ENCODE assay signal across 8 cellular contexts in the genomic region with DNA sequence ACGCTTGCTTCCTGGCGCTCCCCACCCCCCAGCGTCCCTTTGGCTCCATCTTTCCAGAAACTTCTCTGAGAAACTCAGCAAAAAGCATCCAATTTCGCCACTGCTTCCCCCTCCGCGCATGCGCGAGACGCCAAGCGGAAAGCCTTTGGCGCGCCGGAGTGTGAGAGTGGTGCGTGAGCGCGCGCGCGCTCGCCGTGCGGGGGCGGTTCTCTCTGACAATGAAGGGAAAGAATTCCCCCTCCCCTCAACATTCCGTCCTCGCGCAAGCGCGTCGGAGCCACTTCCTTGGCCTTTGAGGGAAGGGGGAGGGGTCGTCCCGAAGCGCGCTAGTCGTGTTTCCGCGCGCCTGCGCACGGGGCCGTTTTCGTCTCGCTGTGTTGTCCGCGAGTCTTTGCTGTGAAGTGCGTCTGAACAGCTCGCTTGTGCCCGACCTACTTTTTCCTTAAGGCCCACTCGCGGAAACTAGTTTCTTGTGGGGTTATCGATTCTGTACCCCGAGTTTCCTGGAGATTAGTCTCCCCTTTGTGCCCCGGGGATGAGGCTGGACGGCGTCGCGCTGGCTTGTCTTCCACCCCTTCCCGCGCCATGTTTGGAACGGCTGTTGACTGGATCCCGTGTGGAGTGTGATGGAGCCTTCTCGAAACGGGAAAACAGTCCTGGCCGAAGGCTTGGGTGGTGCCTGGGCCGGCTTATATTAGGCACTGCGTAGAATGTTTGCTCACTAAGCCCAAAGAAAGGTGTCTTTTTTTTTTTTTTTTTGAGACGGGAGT. TPM values are rescaled to one million over a fixed set of nuclear protein-coding genes. Genes with fewer than 3 reads are reported as not detected.
DNase-seq lines count a peak whose midpoint lies in the region; ATAC-seq, FAIRE-seq and TF ChIP-seq lines count a peak whose summit lies in the region.

No MANE protein-coding gene starts in this region.

- DNase-seq in CD8-positive, alpha-beta T cell, result peak; percentile 96 to 100 (median 98)
- DNase-seq in GM20000 (ENCODE audit: low spot score) (peak; percentile 93), HTR-8/SVneo (ENCODE audit: insufficient read length, low spot score) (peak; percentile 93), NOMO-1 (lab: John Stamatoyannopoulos, UW; ENCODE audit: unreplicated experiment in 2 of 2) (peak; percentile 98 to 99), lung microvascular endothelial cell (ENCODE audit: low read depth in 2 of 2) (peak; percentile 99 to 100)
- DNase-seq in activated CD8-positive, alpha-beta memory T cell treated with anti-CD3 and anti-CD28 coated beads for 48 hours (ENCODE audit: low read depth in 2 of 3, low spot score in 2 of 3), result peak; percentile 98
- peak; percentile 98 to 99 (median 98) for DNase-seq in effector memory CD4-positive, alpha-beta T cell
- DNase-seq in stimulated activated CD4-positive, alpha-beta T cell treated with anti-CD3 and anti-CD28 coated beads, TNF-alpha, amount 100 ng/mL, for 24 hours (ENCODE audit: low read depth in 3 of 3), result peak; percentile 98 to 100 (median 99)

- POLR2A ChIA-PET in CD8-positive, alpha-beta T cell (lab: Charles Lee), result interaction anchor here (1.1 to 8.6 kb wide), 5 partner anchors 12 to 141 kb away, joined by 3 to 235 read pairs (median 4); partner anchors contain the start of gene SPEN

- peak overlapping the region; percentile 83 for H3K27ac ChIP-seq in CD8-positive, alpha-beta T cell (ENCODE audit: low read depth, low read length)
- H3K27ac ChIP-seq in effector memory CD4-positive, alpha-beta T cell (ENCODE audit: insufficient read depth, low read length, poor library complexity, severe bottlenecking), result peak overlapping the region; percentile 99

- H3K9me3 Mint-ChIP-seq in CD8-positive, alpha-beta T cell, result no peaks in the 10 kb centered on the region

- peak; percentile 88 for FAIRE-seq in HTR-8/SVneo (lab: Jason Lieb, UNC)

- H3K4me3 Mint-ChIP-seq in CD8-positive, alpha-beta T cell, result peak overlapping the region; percentile 96

- peaks cover 20% of the 10 kb centered on the region for H3K4me1 ChIP-seq in CD8-positive, alpha-beta T cell (ENCODE audit: insufficient read depth, low read length)
- H3K4me1 ChIP-seq in effector memory CD4-positive, alpha-beta T cell (ENCODE audit: control insufficient read depth, insufficient read depth, low read length, poor library complexity, severe bottlenecking), result peaks cover 3% of the 10 kb centered on the region

- H3K27me3 ChIP-seq in CD8-positive, alpha-beta T cell (ENCODE audit: insufficient read depth, low read length), result no peaks in the 10 kb centered on the region
- no peaks in the 10 kb centered on the region for H3K27me3 ChIP-seq in effector memory CD4-positive, alpha-beta T cell (replicated peaks; ENCODE audit: control insufficient read depth, insufficient read depth, low read length, poor library complexity, severe bottlenecking)

- peaks cover 13% of the 10 kb centered on the region for H3K36me3 Mint-ChIP-seq in CD8-positive, alpha-beta T cell

- no peaks in the 10 kb centered on the region for H3K36me3 ChIP-seq in CD8-positive, alpha-beta T cell (ENCODE audit: insufficient read depth, low read length)
- no peaks in the 10 kb centered on the region for H3K36me3 ChIP-seq in effector memory CD4-positive, alpha-beta T cell (ENCODE audit: control insufficient read depth, insufficient read depth, low read length)

- H3K4me3 ChIP-seq in CD8-positive, alpha-beta T cell (ENCODE audit: low read depth, low read length), result peak overlapping the region; percentile 83
- peak overlapping the region; percentile 92 for H3K4me3 ChIP-seq in effector memory CD4-positive, alpha-beta T cell (ENCODE audit: insufficient read depth, low read depth, low read length, poor library complexity, severe bottlenecking)

- intact Hi-C loops in CD8-positive, alpha-beta T cell (cut with DNase I, micrococcal nuclease), result loop anchor here (1.0 to 10.0 kb wide), 6 partner anchors 11 to 1069 kb away; partner anchors contain the start of genes DDI2 (in 1 of the 2), FBXO42 (in 1 of the 2), SPEN (in 1 of the 2) and SZRD1 (in 1 of the 2)

- peak; percentile 62 for ATAC-seq in CD8-positive, alpha-beta T cell

- no peak for TF ChIP-seq CTCF in CD8-positive, alpha-beta T cell (IDR thresholded peaks at IDR 0.05)
- no peak for TF ChIP-seq CTCF in GM20000 (IDR thresholded peaks at IDR 0.05; ENCODE audit: extremely low read depth, missing control alignments)

- H3K4me1 Mint-ChIP-seq in CD8-positive, alpha-beta T cell (ENCODE audit: low read depth), result peaks cover 23% of the 10 kb centered on the region

- H3K27me3 Mint-ChIP-seq in CD8-positive, alpha-beta T cell (ENCODE audit: low read depth), result no peaks in the 10 kb centered on the region

- CTCF ChIA-PET in CD8-positive, alpha-beta T cell (lab: Charles Lee), result no interaction called here

- no peaks in the 10 kb centered on the region for H3K9me3 ChIP-seq in CD8-positive, alpha-beta T cell (ENCODE audit: low read length)
- H3K9me3 ChIP-seq in effector memory CD4-positive, alpha-beta T cell (ENCODE audit: control insufficient read depth, low read length), result no peaks in the 10 kb centered on the region

- peak overlapping the region; percentile 99 for H3K27ac Mint-ChIP-seq in CD8-positive, alpha-beta T cell

RNA-seq across cellular contexts. Expression of gene SPEN, which starts 11.6 kb away (rescaled TPM):
- total RNA-seq in CD8-positive, alpha-beta T cell, result 10 to 100 TPM; 85.9 to 87.3 TPM
- 9.8 and 11.3 TPM in 2 replicates for total RNA-seq in lung microvascular endothelial cell

RNA-seq across cellular contexts. Expression of gene UQCRHL, which starts 28.5 kb away (rescaled TPM):
- total RNA-seq in CD8-positive, alpha-beta T cell, result under 1 TPM; 0.53 to 0.81 TPM
- total RNA-seq in lung microvascular endothelial cell, result 3.3 and 6.3 TPM in 2 replicates

Comparison
In these comparisons a context has a peak if more than half of its experiments do, and no peak if none do; other contexts are left out.
1. Peak in every context shown above with its lines: DNase-seq, ATAC-seq, H3K4me3 ChIP-seq and H3K27ac ChIP-seq.